In the genomic region with DNA sequence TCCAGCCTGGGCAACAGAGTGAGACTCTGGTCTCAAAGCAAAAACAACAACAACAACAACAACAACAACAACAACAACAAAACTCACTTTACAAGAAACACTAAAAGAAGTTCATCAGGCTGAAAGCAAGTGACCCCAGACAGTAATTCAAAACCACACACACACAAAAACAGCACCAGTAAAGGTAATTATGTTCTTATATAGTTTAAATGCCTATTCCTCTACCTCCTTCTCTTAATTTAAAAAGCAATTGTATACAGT, we compare ENCODE assay signal across 16 cellular contexts. TPM values are rescaled to one million over a fixed set of nuclear protein-coding genes. Genes with fewer than 3 reads are reported as not detected.
DNase-seq lines count a peak whose midpoint lies in the region; ATAC-seq, FAIRE-seq and TF ChIP-seq lines count a peak whose summit lies in the region.
"Had no signal": no experiment of that assay in that cellular context is flagged by ENCODE, and none has a peak within 500 bp of the region (broad histone marks: within the 10 kb centered on the region; RNA-seq: fewer than 3 reads in every experiment).

No MANE protein-coding gene starts in this region.

- H3K9me3 ChIP-seq in HepG2 (ENCODE audit: low read length), result peaks cover 4% of the 10 kb centered on the region; the same call in 1 of the 2 replicates
- H3K9me3 ChIP-seq in right lobe of liver, result no peaks in the 10 kb centered on the region
- no peaks in the 10 kb centered on the region for H3K9me3 ChIP-seq in hepatocyte (ENCODE audit: low read depth)
- no peaks in the 10 kb centered on the region for H3K9me3 ChIP-seq in suprapubic skin

- intact Hi-C loops in HepG2 (cut with micrococcal nuclease; ENCODE audit: unreplicated experiment) (no loop called here), right lobe of liver (cut with DNase I) (loop anchor here in 1 of 2 donors (5.0 kb wide), 1 partner anchor 41 kb away; a partner anchor contains a TSS)

- H3K9me2 ChIP-seq in hepatocyte (replicated peaks; ENCODE audit: insufficient read depth), result no peaks in the 10 kb centered on the region

- TF ChIP-seq CTCF in HepG2 (CRISPR knock-in tag; IDR thresholded peaks at IDR 0.05) (no peak), right lobe of liver (IDR thresholded peaks at IDR 0.05) (no peak), hepatocyte (IDR thresholded peaks at IDR 0.05; ENCODE audit: poor library complexity) (no peak), type B pancreatic cell (conservative IDR thresholded peaks at IDR 0.05) (no peak), suprapubic skin (IDR thresholded peaks at IDR 0.05) (no peak)

- H3K4me1 ChIP-seq in HepG2 (ENCODE audit: insufficient read depth, low read length), result peaks cover 40% of the 10 kb centered on the region
- H3K4me1 ChIP-seq in right lobe of liver, result peaks cover 0 to 26% (median 14%) of the 10 kb centered on the region in 4 donors
- H3K4me1 ChIP-seq in hepatocyte (ENCODE audit: insufficient read depth), result no peaks in the 10 kb centered on the region
- peaks cover 13% of the 10 kb centered on the region for H3K4me1 ChIP-seq in suprapubic skin

- H3K4me3 ChIP-seq in HepG2 (replicated peaks in 1 of 3; ENCODE audit: insufficient read depth in 1 of 3, low read depth in 2 of 3, low read length in 3 of 3), result peak overlapping the region in 2 of 3 experiments; percentile 85 to 88; a peak in 3 of 6 replicates
- H3K4me3 ChIP-seq in right lobe of liver, result no peak overlapping the region
- H3K4me3 ChIP-seq in hepatocyte, result no peak overlapping the region
- H3K4me3 ChIP-seq in suprapubic skin, result no peak overlapping the region

- H3K27ac ChIP-seq in HepG2 (ENCODE audit: extremely low read length, insufficient read depth, low read length) (no peak overlapping the region), right lobe of liver (no peak overlapping the region), hepatocyte (no peak overlapping the region), suprapubic skin (no peak overlapping the region)
- H3K27ac ChIP-seq: WERI-Rb-1 had no signal

- H2AFZ ChIP-seq in HepG2 (ENCODE audit: low read length) (no peak overlapping the region), hepatocyte (no peak overlapping the region)

- H3K27me3 ChIP-seq in HepG2 (ENCODE audit: control insufficient read depth in 1 of 2, insufficient read depth in 2 of 2, low read length in 2 of 2) (no peaks in the 10 kb centered on the region; a peak in 1 of 5 replicates), right lobe of liver (no peaks in the 10 kb centered on the region), hepatocyte (no peaks in the 10 kb centered on the region), suprapubic skin (no peaks in the 10 kb centered on the region)

- H3K79me2 ChIP-seq in HepG2 (ENCODE audit: insufficient read depth, low read length), result peaks cover 63% of the 10 kb centered on the region
- H3K79me2 ChIP-seq in hepatocyte, result peaks cover 70% of the 10 kb centered on the region

- FAIRE-seq in HepG2 (lab: Jason Lieb, UNC), result no peak
- FAIRE-seq: GM18507 had no signal

- peak overlapping the region; percentile 85 for H3K4me2 ChIP-seq in HepG2 (ENCODE audit: low read depth, low read length)
- H3K4me2 ChIP-seq in hepatocyte, result peak overlapping the region; percentile 84

- H3K9me3 Mint-ChIP-seq in T-cell, result peaks cover 4 to 9% (median 7%) of the 10 kb centered on the region in 3 donors
- H3K9me3 Mint-ChIP-seq in type B pancreatic cell, result peaks cover 5% of the 10 kb centered on the region

- H4K20me1 ChIP-seq in HepG2 (ENCODE audit: insufficient read depth, low read length) (no peaks in the 10 kb centered on the region), hepatocyte (ENCODE audit: insufficient read depth, poor library complexity, severe bottlenecking) (peaks cover 2% of the 10 kb centered on the region)

- POLR2A ChIA-PET in HepG2 (lab: Yijun Ruan, JAX), result no interaction called here
- POLR2A ChIA-PET in T-cell (lab: Charles Lee), result no interaction called here

- DNase-seq in HepG2 (ENCODE audit: low spot score) (no peak), right lobe of liver (no peak), T-cell (no peak), hepatocyte (ENCODE audit: low spot score) (no peak), type B pancreatic cell (ENCODE audit: extremely low spot score, unreplicated experiment) (no peak), GDM1 (lab: John Stamatoyannopoulos, UW) (no peak), suprapubic skin (ENCODE audit: low spot score in 2 of 2) (no peak), superior temporal gyrus (ENCODE audit: extremely low spot score) (no peak)
- DNase-seq: mesenchymal stem cell; NCI-H146; NCI-H69; SIG-M5; stimulated activated naive CD4-positive, alpha-beta T cell; WERI-Rb-1 had no signal

- TF ChIP-seq EP300 in HepG2 (IDR thresholded peaks at IDR 0.05; ENCODE audit: low read depth in 2 of 2, low read length in 2 of 2), result no peak
- TF ChIP-seq EP300 in HepG2 (CRISPR knock-in tag; IDR thresholded peaks at IDR 0.05; ENCODE audit: borderline replicate concordance), result no peak
- TF ChIP-seq EP300 in suprapubic skin (IDR thresholded peaks at IDR 0.05), result no peak

- H3K36me3 Mint-ChIP-seq in T-cell, result peaks cover 31% of the 10 kb centered on the region
- H3K36me3 Mint-ChIP-seq in type B pancreatic cell, result peaks cover 22% of the 10 kb centered on the region

- H3K4me3 Mint-ChIP-seq in T-cell (peak overlapping the region; percentile 86 to 92 (median 91)), type B pancreatic cell (peak overlapping the region; percentile 98)

- H3K27ac Mint-ChIP-seq in T-cell (no peak overlapping the region), type B pancreatic cell (peak overlapping the region; percentile 80)

- TF ChIP-seq POLR2A in HepG2 (IDR thresholded peaks at IDR 0.05; ENCODE audit: insufficient read depth in 1 of 2, low read depth in 2 of 2, low read length in 2 of 2) (no peak), right lobe of liver (IDR thresholded peaks at IDR 0.05) (no peak), suprapubic skin (IDR thresholded peaks at IDR 0.05) (no peak)

- no TSS peak for BruUV-seq in HepG2 (replicated peaks; lab: Mats Ljungman, UMichigan)

- no peak overlapping the region for H3K9ac ChIP-seq in HepG2 (ENCODE audit: insufficient read depth, low read depth, low read length)

- ATAC-seq in HepG2 (no peak), right lobe of liver (no peak), T-cell (replicated peaks in 1 of 4) (no peak)
- ATAC-seq: esophagus mucosa had no signal

- H3K27me3 Mint-ChIP-seq in T-cell, result no peaks in the 10 kb centered on the region
- no peaks in the 10 kb centered on the region for H3K27me3 Mint-ChIP-seq in type B pancreatic cell

- in situ Hi-C loops in HepG2 (cut with HindIII; ENCODE audit: extremely low pct_ligation_motif_present, low pct_unique_long_range_greater_than_20kb), result no loop called here

- H3K36me3 ChIP-seq in HepG2 (replicated peaks in 1 of 2; ENCODE audit: control insufficient read depth in 1 of 2, insufficient read depth in 2 of 2, low read length in 2 of 2) (peaks cover 4 to 17% of the 10 kb centered on the region in 2 experiments; a peak in 3 of 5 replicates), right lobe of liver (no peaks in the 10 kb centered on the region), hepatocyte (replicated peaks; ENCODE audit: insufficient read depth, low read depth) (no peaks in the 10 kb centered on the region), suprapubic skin (peaks cover 3% of the 10 kb centered on the region)

- TF ChIP-seq RAD21 in HepG2 (CRISPR knock-in tag; IDR thresholded peaks at IDR 0.05), result no peak

- CTCF ChIA-PET in HepG2 (lab: Yijun Ruan, JAX; ENCODE audit: low intra/inter-chr PET ratio, low total read pairs), result no interaction called here
- CTCF ChIA-PET in T-cell (lab: Charles Lee), result no interaction called here

- H3K4me1 Mint-ChIP-seq in T-cell (peaks cover 45 to 49% (median 47%) of the 10 kb centered on the region in 3 donors), type B pancreatic cell (ENCODE audit: unreplicated experiment) (peaks cover 27% of the 10 kb centered on the region)

RNA-seq across cellular contexts. Expression of a gene that starts 1.7 kb away (rescaled TPM):
- total RNA-seq in HepG2 (2016; rRNA removed; fragmentation: Illumina TruSeq; extraction: Trizol) (31.4 and 43.4 TPM in 2 replicates), right lobe of liver (10 to 100 TPM in 5 of 6 experiments, 1 to 10 TPM in 1; 9.7 to 20.9 (median 11.1) TPM), T-cell (10 to 100 TPM; 15.7 to 34.7 (median 33.4) TPM), hepatocyte (20.7 and 26.7 TPM in 2 replicates), type B pancreatic cell (ENCODE audit: low replicate concordance) (24.7 and 31.4 TPM in 2 replicates), suprapubic skin (10 to 100 TPM; 16.0 to 25.3 (median 19.7) TPM)
- total RNA-seq in HepG2 (2016; cell fraction: cytosol; rRNA removed; fragmentation: Illumina TruSeq; extraction: Trizol; ENCODE audit: low read depth), result 9.1 and 10.6 TPM in 2 replicates
- 30.8 and 45.5 TPM in 2 replicates for total RNA-seq in HepG2 (2016; cell fraction: insoluble cytoplasmic fraction; rRNA removed; fragmentation: Illumina TruSeq; extraction: Trizol)
- 23.1 and 25.3 TPM in 2 replicates for total RNA-seq in HepG2 (2016; cell fraction: membrane; rRNA removed; fragmentation: Illumina TruSeq; extraction: Trizol)
- total RNA-seq in HepG2 (2016; cell fraction: nucleus; rRNA removed; fragmentation: Illumina TruSeq; extraction: Trizol), result 12.4 and 14.4 TPM in 2 replicates
- polyA plus RNA-seq in HepG2 (2011; rRNA removed) (18.7 and 21.6 TPM in 2 replicates), hepatocyte (23.6 and 28.9 TPM in 2 replicates)
- polyA plus RNA-seq in HepG2 (2011; cell fraction: cytosol; rRNA removed), result 19.8 and 22.2 TPM in 2 replicates
- polyA plus RNA-seq in HepG2 (2011; cell fraction: nucleus; rRNA removed), result 12.8 and 14.0 TPM in 2 replicates
- polyA plus RNA-seq in HepG2 (2012), result 13.3 and 16.8 TPM in 2 replicates
- polyA plus RNA-seq in HepG2 (2016; cell fraction: cytosol; fragmentation: Illumina TruSeq; extraction: Trizol; ENCODE audit: low read depth), result 4.2 and 5.1 TPM in 2 replicates
- polyA plus RNA-seq in HepG2 (2016; cell fraction: insoluble cytoplasmic fraction; fragmentation: Illumina TruSeq; extraction: Trizol; ENCODE audit: low read depth), result 37.9 and 38.1 TPM in 2 replicates
- 11.1 and 13.7 TPM in 2 replicates for polyA plus RNA-seq in HepG2 (2016; cell fraction: membrane; fragmentation: Illumina TruSeq; extraction: Trizol; ENCODE audit: low read depth)
- polyA plus RNA-seq in HepG2 (2016; cell fraction: nucleus; fragmentation: Illumina TruSeq; extraction: Trizol; ENCODE audit: insufficient read depth, low read depth), result 24.6 and 27.6 TPM in 2 replicates
- 23.0 and 28.7 TPM in 2 replicates for polyA minus RNA-seq in HepG2 (2011; rRNA and poly(A)+ RNA removed; ENCODE audit: low replicate concordance)
- 11.2 and 12.0 TPM in 2 replicates for polyA minus RNA-seq in HepG2 (2011; cell fraction: cytosol; rRNA and poly(A)+ RNA removed)
- polyA minus RNA-seq in HepG2 (2011; cell fraction: nucleus; rRNA and poly(A)+ RNA removed), result 6.7 and 8.5 TPM in 2 replicates

RNA-seq across cellular contexts. Expression of a gene that starts 41.1 kb away (rescaled TPM):
- total RNA-seq in HepG2 (2016; rRNA removed; fragmentation: Illumina TruSeq; extraction: Trizol) (8.7 and 9.3 TPM in 2 replicates), right lobe of liver (1 to 10 TPM; 2.0 to 3.5 (median 2.9) TPM), T-cell (10 to 100 TPM; 14.9 to 24.1 (median 18.5) TPM), hepatocyte (5.3 and 6.2 TPM in 2 replicates), type B pancreatic cell (ENCODE audit: low replicate concordance) (6.8 and 10.6 TPM in 2 replicates), suprapubic skin (1 to 10 TPM; 2.7 to 6.8 (median 4.2) TPM)
- total RNA-seq in HepG2 (2016; cell fraction: cytosol; rRNA removed; fragmentation: Illumina TruSeq; extraction: Trizol; ENCODE audit: low read depth), result 1.4 and 1.6 TPM in 2 replicates
- 8.7 and 9.2 TPM in 2 replicates for total RNA-seq in HepG2 (2016; cell fraction: insoluble cytoplasmic fraction; rRNA removed; fragmentation: Illumina TruSeq; extraction: Trizol)
- 4.1 and 4.7 TPM in 2 replicates for total RNA-seq in HepG2 (2016; cell fraction: membrane; rRNA removed; fragmentation: Illumina TruSeq; extraction: Trizol)
- 5.0 and 6.1 TPM in 2 replicates for total RNA-seq in HepG2 (2016; cell fraction: nucleus; rRNA removed; fragmentation: Illumina TruSeq; extraction: Trizol)
- polyA plus RNA-seq in HepG2 (2011; rRNA removed) (4.6 and 4.8 TPM in 2 replicates), hepatocyte (3.5 and 5.5 TPM in 2 replicates)
- polyA plus RNA-seq in HepG2 (2011; cell fraction: cytosol; rRNA removed), result 3.6 and 3.7 TPM in 2 replicates
- polyA plus RNA-seq in HepG2 (2011; cell fraction: nucleus; rRNA removed), result 7.8 and 8.5 TPM in 2 replicates
- polyA plus RNA-seq in HepG2 (2012), result 3.3 and 3.7 TPM in 2 replicates
- 0.69 and 0.75 TPM in 2 replicates for polyA plus RNA-seq in HepG2 (2016; cell fraction: cytosol; fragmentation: Illumina TruSeq; extraction: Trizol; ENCODE audit: low read depth)
- 6.4 and 7.8 TPM in 2 replicates for polyA plus RNA-seq in HepG2 (2016; cell fraction: insoluble cytoplasmic fraction; fragmentation: Illumina TruSeq; extraction: Trizol; ENCODE audit: low read depth)
- 1.5 and 1.9 TPM in 2 replicates for polyA plus RNA-seq in HepG2 (2016; cell fraction: membrane; fragmentation: Illumina TruSeq; extraction: Trizol; ENCODE audit: low read depth)
- polyA plus RNA-seq in HepG2 (2016; cell fraction: nucleus; fragmentation: Illumina TruSeq; extraction: Trizol; ENCODE audit: insufficient read depth, low read depth), result 17.0 and 22.7 TPM in 2 replicates
- 3.1 and 7.0 TPM in 2 replicates for polyA minus RNA-seq in HepG2 (2011; rRNA and poly(A)+ RNA removed; ENCODE audit: low replicate concordance)
- polyA minus RNA-seq in HepG2 (2011; cell fraction: cytosol; rRNA and poly(A)+ RNA removed), result 1.3 and 2.0 TPM in 2 replicates
- 2.4 and 3.9 TPM in 2 replicates for polyA minus RNA-seq in HepG2 (2011; cell fraction: nucleus; rRNA and poly(A)+ RNA removed)

RNA-seq across cellular contexts. Expression of a gene that starts 41.4 kb away (rescaled TPM):
- total RNA-seq in HepG2 (2016; rRNA removed; fragmentation: Illumina TruSeq; extraction: Trizol) (20.4 and 33.8 TPM in 2 replicates), right lobe of liver (10 to 100 TPM; 16.7 to 36.4 (median 26.6) TPM), T-cell (10 to 100 TPM; 39.9 to 64.7 (median 58.5) TPM), hepatocyte (7.7 and 12.7 TPM in 2 replicates), type B pancreatic cell (ENCODE audit: low replicate concordance) (41.9 and 42.3 TPM in 2 replicates), suprapubic skin (10 to 100 TPM; 16.1 to 56.7 (median 39.6) TPM)
- 4.7 and 5.7 TPM in 2 replicates for total RNA-seq in HepG2 (2016; cell fraction: cytosol; rRNA removed; fragmentation: Illumina TruSeq; extraction: Trizol; ENCODE audit: low read depth)
- total RNA-seq in HepG2 (2016; cell fraction: insoluble cytoplasmic fraction; rRNA removed; fragmentation: Illumina TruSeq; extraction: Trizol), result 17.2 and 21.3 TPM in 2 replicates
- total RNA-seq in HepG2 (2016; cell fraction: membrane; rRNA removed; fragmentation: Illumina TruSeq; extraction: Trizol), result 17.1 and 18.2 TPM in 2 replicates
- 17.8 and 20.6 TPM in 2 replicates for total RNA-seq in HepG2 (2016; cell fraction: nucleus; rRNA removed; fragmentation: Illumina TruSeq; extraction: Trizol)
- polyA plus RNA-seq in HepG2 (2011; rRNA removed) (19.0 and 30.1 TPM in 2 replicates), hepatocyte (22.6 and 25.2 TPM in 2 replicates)
- polyA plus RNA-seq in HepG2 (2011; cell fraction: cytosol; rRNA removed), result 11.3 and 14.0 TPM in 2 replicates
- polyA plus RNA-seq in HepG2 (2011; cell fraction: nucleus; rRNA removed), result 34.2 TPM in 2 replicates
- polyA plus RNA-seq in HepG2 (2012), result 18.2 and 19.8 TPM in 2 replicates
- polyA plus RNA-seq in HepG2 (2016; cell fraction: cytosol; fragmentation: Illumina TruSeq; extraction: Trizol; ENCODE audit: low read depth), result 5.7 and 6.7 TPM in 2 replicates
- polyA plus RNA-seq in HepG2 (2016; cell fraction: insoluble cytoplasmic fraction; fragmentation: Illumina TruSeq; extraction: Trizol; ENCODE audit: low read depth), result 33.6 and 43.4 TPM in 2 replicates
- polyA plus RNA-seq in HepG2 (2016; cell fraction: membrane; fragmentation: Illumina TruSeq; extraction: Trizol; ENCODE audit: low read depth), result 16.8 and 19.5 TPM in 2 replicates
- polyA plus RNA-seq in HepG2 (2016; cell fraction: nucleus; fragmentation: Illumina TruSeq; extraction: Trizol; ENCODE audit: insufficient read depth, low read depth), result 33.5 and 33.9 TPM in 2 replicates
- 21.1 and 36.0 TPM in 2 replicates for polyA minus RNA-seq in HepG2 (2011; rRNA and poly(A)+ RNA removed; ENCODE audit: low replicate concordance)
- 17.0 and 22.2 TPM in 2 replicates for polyA minus RNA-seq in HepG2 (2011; cell fraction: cytosol; rRNA and poly(A)+ RNA removed)
- 32.4 and 38.9 TPM in 2 replicates for polyA minus RNA-seq in HepG2 (2011; cell fraction: nucleus; rRNA and poly(A)+ RNA removed)

Comparison
In these comparisons a context has a peak if more than half of its experiments do, and no peak if none do; other contexts are left out.
1. H3K4me3 ChIP-seq: peak in HepG2 (2 of 3); none in right lobe of liver (0 of 3), hepatocyte (single experiment) and suprapubic skin (single experiment).